ENCODE assay signal across 8 cellular contexts in genomic region chrX:152904151-152905080, GRCh38. TPM values are rescaled to one million over a fixed set of nuclear protein-coding genes. Genes with fewer than 3 reads are reported as not detected.
A peak's percentile ranks its signal among the peaks of the same experiment; 100 is the strongest.
DNase-seq lines count a peak whose midpoint lies in the region; ATAC-seq, FAIRE-seq and TF ChIP-seq lines count a peak whose summit lies in the region.

No MANE protein-coding gene starts in this region.

- ATAC-seq in foreskin keratinocyte (peak; percentile 76), HG03039 (IDR thresholded peaks at IDR 0.05; ENCODE audit: unreplicated experiment) (no peak)

- H3K4me1 ChIP-seq in BE2C (peaks cover 22% of the 10 kb centered on the region), foreskin keratinocyte (no peaks in the 10 kb centered on the region), parathyroid adenoma (no peaks in the 10 kb centered on the region)

- no peaks in the 10 kb centered on the region for H3K27me3 ChIP-seq in BE2C
- H3K27me3 ChIP-seq in foreskin keratinocyte: no peaks in the 10 kb centered on the region
- H3K27me3 ChIP-seq in parathyroid adenoma (ENCODE audit: control insufficient read depth, insufficient read depth, low read length): no peaks in the 10 kb centered on the region

- peak; percentile 83 for FAIRE-seq in GM19239 (lab: Jason Lieb, UNC)

- H3K9ac ChIP-seq in parathyroid adenoma: no peak overlapping the region

- H3K27ac ChIP-seq in foreskin keratinocyte: no peak overlapping the region
- H3K27ac ChIP-seq in parathyroid adenoma: no peak overlapping the region

- DNase-seq in BE2C (peak; percentile 63), GM19239 (ENCODE audit: insufficient read length, low spot score) (peak; percentile 55), NCI-H345 treated with DMSO at 0.1 percent for 48 hours (lab: John Stamatoyannopoulos, UW; ENCODE audit: unreplicated experiment) (peak; percentile 3), foreskin keratinocyte (no peak), GOT3 (lab: John Stamatoyannopoulos, UW) (no peak)
- peak; percentile 52 for DNase-seq in activated T-cell treated with anti-CD3 and anti-CD28 coated beads, Interleukin-2, amount 50 U/mL, for 1 hour

- H3K4me3 ChIP-seq in BE2C (ENCODE audit: low read depth, low read length) (peak overlapping the region; percentile 27; the same call in 1 of the 2 replicates), parathyroid adenoma (ENCODE audit: low read depth, low read length) (no peak overlapping the region)

- no peaks in the 10 kb centered on the region for H3K79me2 ChIP-seq in parathyroid adenoma

- no peak overlapping the region for H2AFZ ChIP-seq in parathyroid adenoma

- H3K9me3 ChIP-seq in BE2C (no peaks in the 10 kb centered on the region), parathyroid adenoma (ENCODE audit: control insufficient read depth, low read length) (no peaks in the 10 kb centered on the region)

- TF ChIP-seq CTCF in BE2C (IDR thresholded peaks at IDR 0.05; ENCODE audit: low read depth, low read length): peak; percentile 80
- peak; percentile 69 for TF ChIP-seq CTCF in foreskin keratinocyte (conservative IDR thresholded peaks at IDR 0.05)
- peak; percentile 63 for TF ChIP-seq CTCF in parathyroid adenoma (IDR thresholded peaks at IDR 0.05)

- H3K4me2 ChIP-seq in parathyroid adenoma (ENCODE audit: low read length): no peak overlapping the region

- no peaks in the 10 kb centered on the region for H3K36me3 ChIP-seq in BE2C
- no peaks in the 10 kb centered on the region for H3K36me3 ChIP-seq in parathyroid adenoma (ENCODE audit: control insufficient read depth, insufficient read depth, low read length)

RNA-seq across cellular contexts. Expression of gene ZNF185, which starts 6.5 kb away (rescaled TPM):
- polyA plus RNA-seq in BE2C (2012; ENCODE audit: insufficient read depth, insufficient read length, low read depth): 0.36 TPM
- total RNA-seq in foreskin keratinocyte: 23.3 and 39.0 TPM in 2 replicates
- polyA plus RNA-seq in foreskin keratinocyte: 15.3 and 22.7 TPM in 2 replicates

Comparison
In these comparisons a context has a peak if more than half of its experiments do, and no peak if none do; other contexts are left out.
1. DNase-seq: peak in BE2C (single experiment), GM19239 (single experiment), NCI-H345 treated with DMSO at 0.1 percent for 48 hours (single experiment) and activated T-cell treated with anti-CD3 and anti-CD28 coated beads, Interleukin-2, amount 50 U/mL, for 1 hour (single experiment); none in foreskin keratinocyte (0 of 2) and GOT3 (single experiment).
2. Peak in every context shown above with its lines, with median percentiles within 50 percentile points of each other: CTCF ChIP-seq.